8 cellular contexts compared by ENCODE assay signal in genomic region chr4:1012031-1012739, GRCh38. TPM values are rescaled to one million over a fixed set of nuclear protein-coding genes. Genes with fewer than 3 reads are reported as not detected.
DNase-seq lines count a peak whose midpoint lies in the region; ATAC-seq, FAIRE-seq and TF ChIP-seq lines count a peak whose summit lies in the region.

No MANE protein-coding gene starts in this region.

- H4K8ac ChIP-seq in mesenchymal stem cell (ENCODE audit: low read length), result no peak overlapping the region

- H3K4me3 ChIP-seq in bronchial epithelial cell (ENCODE audit: low read depth, low read length), result peak overlapping the region; percentile 43
- peak overlapping the region; percentile 73 to 75 for H3K4me3 ChIP-seq in mesenchymal stem cell (ENCODE audit: insufficient read depth in 1 of 2, low read depth in 1 of 2, low read length in 2 of 2)
- H3K4me3 ChIP-seq in tibial artery, result peak overlapping the region; percentile 65 to 66

- no peak overlapping the region for H4K91ac ChIP-seq in mesenchymal stem cell (ENCODE audit: low read length)

- H3K27me3 ChIP-seq in bronchial epithelial cell (ENCODE audit: control insufficient read depth, insufficient read depth, low read length) (peaks cover 9% of the 10 kb centered on the region), mesenchymal stem cell (ENCODE audit: control insufficient read depth in 1 of 2, insufficient read depth in 1 of 2, low read length in 2 of 2) (peaks cover 18 to 19% of the 10 kb centered on the region in 2 experiments), tibial artery (peaks cover 0 to 16% of the 10 kb centered on the region in 2 donors)

- peak overlapping the region; percentile 44 to 77 for H3K18ac ChIP-seq in mesenchymal stem cell (ENCODE audit: low read depth in 1 of 2, low read length in 2 of 2)

- H3K9me3 ChIP-seq in mesenchymal stem cell (ENCODE audit: control insufficient read depth, low read length) (no peaks in the 10 kb centered on the region), tibial artery (no peaks in the 10 kb centered on the region)

- H3K36me3 ChIP-seq in bronchial epithelial cell (ENCODE audit: control insufficient read depth, insufficient read depth, low read length) (peaks cover 2% of the 10 kb centered on the region), mesenchymal stem cell (ENCODE audit: control insufficient read depth in 1 of 2, insufficient read depth in 2 of 2, low read depth in 1 of 2, low read length in 2 of 2) (peaks cover 3 to 49% of the 10 kb centered on the region in 2 experiments), tibial artery (peaks cover 0 to 8% (median 0%) of the 10 kb centered on the region in 3 donors)

- no peak overlapping the region for H3K23ac ChIP-seq in mesenchymal stem cell (ENCODE audit: low read length in 2 of 2)

- H3K4me2 ChIP-seq in mesenchymal stem cell (ENCODE audit: low read length, poor library complexity, severe bottlenecking), result peak overlapping the region; percentile 76

- DNase-seq in NCI-H1092 treated with DMSO at 0.1 percent for 48 hours (lab: John Stamatoyannopoulos, UW) (peak; percentile 27), NCI-H1092 (lab: John Stamatoyannopoulos, UW) (no peak), T follicular helper cell (ENCODE audit: low read depth) (peak; percentile 37), bronchial epithelial cell (ENCODE audit: low read depth) (no peak), mesenchymal stem cell (peak; percentile 35), tibial artery (no peak), cerebellar nuclear complex (lab: John Stamatoyannopoulos, UW) (no peak)

- 7% methylated on average over 50 of the region's 69 CpGs for WGBS in mesenchymal stem cell

- no peak overlapping the region for H3K27ac ChIP-seq in mesenchymal stem cell (ENCODE audit: low read length, poor library complexity, severe bottlenecking)
- peak overlapping the region; percentile 45 to 57 for H3K27ac ChIP-seq in tibial artery

- intact Hi-C loops in tibial artery (cut with DNase I; ENCODE audit: low total_unique reads), result loop anchor here (10.0 kb wide), 1 partner anchor 227 kb away; no protein-coding TSS in a partner anchor

- peaks cover 42% of the 10 kb centered on the region for H3K79me1 ChIP-seq in mesenchymal stem cell (replicated peaks; ENCODE audit: low read length, poor library complexity, severe bottlenecking)

- no peak overlapping the region for H3K4ac ChIP-seq in mesenchymal stem cell (ENCODE audit: low read depth in 1 of 2, low read length in 2 of 2)

- H2AK5ac ChIP-seq in mesenchymal stem cell (ENCODE audit: low read length, severe bottlenecking), result no peak overlapping the region

- H2BK5ac ChIP-seq in mesenchymal stem cell (ENCODE audit: low read depth, low read length, poor library complexity, severe bottlenecking), result no peak overlapping the region

- H2BK120ac ChIP-seq in mesenchymal stem cell (ENCODE audit: low read depth, low read length), result peak overlapping the region; percentile 92

- H2BK12ac ChIP-seq in mesenchymal stem cell (ENCODE audit: low read length in 2 of 2), result peak overlapping the region in 1 of 2 experiments; percentile 6

- H2BK15ac ChIP-seq in mesenchymal stem cell (ENCODE audit: low read depth, poor library complexity, severe bottlenecking), result peak overlapping the region; percentile 45

- H3K14ac ChIP-seq in mesenchymal stem cell (ENCODE audit: low read length in 2 of 2), result no peak overlapping the region

- H3K4me1 ChIP-seq in mesenchymal stem cell (ENCODE audit: control insufficient read depth, insufficient read depth, low read depth, low read length) (peaks cover 59% of the 10 kb centered on the region), tibial artery (peaks cover 0 to 43% (median 32%) of the 10 kb centered on the region in 4 donors)

- TF ChIP-seq CTCF in bronchial epithelial cell (IDR thresholded peaks at IDR 0.05; ENCODE audit: insufficient read depth, low read length, severe bottlenecking), result no peak
- TF ChIP-seq CTCF in tibial artery (IDR thresholded peaks at IDR 0.05), result no peak

- no peak for ATAC-seq in HG03039 (IDR thresholded peaks at IDR 0.05; ENCODE audit: unreplicated experiment)

- peak overlapping the region; percentile 65 for H3K9ac ChIP-seq in mesenchymal stem cell (ENCODE audit: low read length)

- H2AFZ ChIP-seq in mesenchymal stem cell (ENCODE audit: low read depth, low read length), result no peak overlapping the region

- FAIRE-seq in bronchial epithelial cell (lab: Jason Lieb, UNC), result no peak

RNA-seq across cellular contexts. Expression of gene FGFRL1, which starts 0.8 kb away (rescaled TPM):
- total RNA-seq in bronchial epithelial cell, result 14.2 and 14.7 TPM in 2 replicates
- 23.4 TPM for polyA plus RNA-seq in mesenchymal stem cell (2013, experiment 1 of 2)
- polyA plus RNA-seq in mesenchymal stem cell (2013, experiment 2 of 2), result 23.1 TPM

RNA-seq across cellular contexts. Expression of gene SLC26A1, which starts 19.0 kb away (rescaled TPM):
- under 0.01 and 0.13 TPM in 2 replicates for total RNA-seq in bronchial epithelial cell
- polyA plus RNA-seq in mesenchymal stem cell (2013, experiment 1 of 2), result 0.15 TPM
- polyA plus RNA-seq in mesenchymal stem cell (2013, experiment 2 of 2), result 0.26 TPM

RNA-seq across cellular contexts. Expression of gene IDUA, which starts 25.3 kb away (rescaled TPM):
- total RNA-seq in bronchial epithelial cell, result 2.6 and 4.2 TPM in 2 replicates
- 14.5 TPM for polyA plus RNA-seq in mesenchymal stem cell (2013, experiment 1 of 2)
- 13.8 TPM for polyA plus RNA-seq in mesenchymal stem cell (2013, experiment 2 of 2)

RNA-seq across cellular contexts. Expression of gene DGKQ, which starts 38.8 kb away (rescaled TPM):
- 17.9 and 24.8 TPM in 2 replicates for total RNA-seq in bronchial epithelial cell
- polyA plus RNA-seq in mesenchymal stem cell (2013, experiment 1 of 2), result 5.2 TPM
- 5.1 TPM for polyA plus RNA-seq in mesenchymal stem cell (2013, experiment 2 of 2)

Comparison
In these comparisons a context has a peak if more than half of its experiments do, and no peak if none do; other contexts are left out.
1. DNase-seq: peak in NCI-H1092 treated with DMSO at 0.1 percent for 48 hours (single experiment), T follicular helper cell (single experiment) and mesenchymal stem cell (single experiment); none in NCI-H1092 (single experiment), bronchial epithelial cell (single experiment), tibial artery (0 of 2) and cerebellar nuclear complex (0 of 2).
2. Peak in every context shown above with its lines, with median percentiles within 50 percentile points of each other: H3K4me3 ChIP-seq.